1 cellular context compared by ENCODE assay signal in genomic region chr2:9234680-9235387, GRCh38.
TF ChIP-seq lines count a peak whose summit lies in the region.

No MANE protein-coding gene starts in this region.

TF ChIP-seq in HepG2, 621 proteins besides CTCF, POLR2A, EP300 and RAD21 (continued from another document):
- no peak for TF ChIP-seq HBP1 (CRISPR knock-in tag; IDR thresholded peaks at IDR 0.05; ENCODE audit: low read depth)
- no peak for TF ChIP-seq ZUFSP (CRISPR knock-in tag; IDR thresholded peaks at IDR 0.05; ENCODE audit: borderline replicate concordance)
- no peak for TF ChIP-seq ZBTB2 (CRISPR knock-in tag; IDR thresholded peaks at IDR 0.05; ENCODE audit: low read depth)
- TF ChIP-seq ZNF709 (CRISPR knock-in tag; IDR thresholded peaks at IDR 0.05): 0 out of 2 replicates have a peak, but pooled peaks have one; percentile 44
- TF ChIP-seq RBAK (CRISPR knock-in tag; IDR thresholded peaks at IDR 0.05): no peak
- TF ChIP-seq MEF2D (CRISPR knock-in tag; IDR thresholded peaks at IDR 0.05): peak; percentile 70
- no peak for TF ChIP-seq ATF2 (CRISPR knock-in tag; IDR thresholded peaks at IDR 0.05)
- TF ChIP-seq PHF20 (CRISPR knock-in tag; IDR thresholded peaks at IDR 0.05): no peak
- TF ChIP-seq CCDC6 (CRISPR knock-in tag; IDR thresholded peaks at IDR 0.05): peak; percentile 22; the same call in 1 of the 2 replicates
- TF ChIP-seq ZNF580 (CRISPR knock-in tag; IDR thresholded peaks at IDR 0.05; ENCODE audit: borderline replicate concordance, low read depth): no peak; the same call in 1 of the 2 replicates
- TF ChIP-seq ATF7 (IDR thresholded peaks at IDR 0.05): no peak
- no peak for TF ChIP-seq ATF7 (CRISPR knock-in tag; IDR thresholded peaks at IDR 0.05)
- no peak for TF ChIP-seq MTF2 (CRISPR knock-in tag; IDR thresholded peaks at IDR 0.05; ENCODE audit: borderline replicate concordance)
- no peak for TF ChIP-seq ZNF83 (CRISPR knock-in tag; IDR thresholded peaks at IDR 0.05; ENCODE audit: borderline replicate concordance)
- 0 out of 2 replicates have a peak, but pooled peaks have one; percentile 55 for TF ChIP-seq ZNF724P (CRISPR knock-in tag; IDR thresholded peaks at IDR 0.05; ENCODE audit: borderline replicate concordance)
- peak; percentile 75; the same call in 1 of the 2 replicates for TF ChIP-seq GABPB1 (CRISPR knock-in tag; IDR thresholded peaks at IDR 0.05)
- no peak for TF ChIP-seq ZNF746 (CRISPR knock-in tag; IDR thresholded peaks at IDR 0.05)
- TF ChIP-seq MAX (IDR thresholded peaks at IDR 0.05): no peak; the same call in 1 of the 2 replicates
- no peak for TF ChIP-seq XBP1 (CRISPR knock-in tag; IDR thresholded peaks at IDR 0.05)
- no peak for TF ChIP-seq ZNF784 (CRISPR knock-in tag; IDR thresholded peaks at IDR 0.05; ENCODE audit: borderline replicate concordance)
- no peak for TF ChIP-seq CBX1 (IDR thresholded peaks at IDR 0.05; ENCODE audit: low read depth)
- TF ChIP-seq DMAP1 (CRISPR knock-in tag; IDR thresholded peaks at IDR 0.05): peak; percentile 42; the same call in 1 of the 2 replicates
- TF ChIP-seq ZBTB14 (CRISPR knock-in tag; IDR thresholded peaks at IDR 0.05): no peak
- TF ChIP-seq CCAR2 (optimal IDR thresholded peaks at IDR 0.05; ENCODE audit: low read depth, low read length): no peak
- no peak for TF ChIP-seq TARDBP (CRISPR knock-in tag; IDR thresholded peaks at IDR 0.05)
- TF ChIP-seq ZBTB42 (CRISPR knock-in tag; IDR thresholded peaks at IDR 0.05): no peak
- TF ChIP-seq ERF (CRISPR knock-in tag; IDR thresholded peaks at IDR 0.05): peak; percentile 78
- TF ChIP-seq GZF1 (CRISPR knock-in tag; IDR thresholded peaks at IDR 0.05): no peak
- TF ChIP-seq IKZF1 (IDR thresholded peaks at IDR 0.05): no peak
- TF ChIP-seq ZNF331 (CRISPR knock-in tag; IDR thresholded peaks at IDR 0.05): no peak
- no peak; the same call in 1 of the 2 replicates for TF ChIP-seq FOXC1 (CRISPR knock-in tag; IDR thresholded peaks at IDR 0.05; ENCODE audit: borderline replicate concordance)
- no peak for TF ChIP-seq GATAD1 (CRISPR knock-in tag; IDR thresholded peaks at IDR 0.05)
- TF ChIP-seq NFE2L2 (IDR thresholded peaks at IDR 0.05; ENCODE audit: low read length): no peak
- TF ChIP-seq ZBTB34 (CRISPR knock-in tag; IDR thresholded peaks at IDR 0.05): no peak
- no peak for TF ChIP-seq ZNF639 (CRISPR knock-in tag; conservative IDR thresholded peaks at IDR 0.05)
- TF ChIP-seq MTA1 (CRISPR knock-in tag; IDR thresholded peaks at IDR 0.05; ENCODE audit: borderline replicate concordance): no peak
- TF ChIP-seq STAG1 (CRISPR knock-in tag; IDR thresholded peaks at IDR 0.05): no peak
- peak; percentile 36; the same call in 1 of the 2 replicates for TF ChIP-seq KDM2A (CRISPR knock-in tag; IDR thresholded peaks at IDR 0.05; ENCODE audit: borderline replicate concordance, low read depth)
- no peak for TF ChIP-seq ZNF549 (CRISPR knock-in tag; IDR thresholded peaks at IDR 0.05)
- TF ChIP-seq AFF4 (CRISPR knock-in tag; IDR thresholded peaks at IDR 0.05): no peak
- no peak for TF ChIP-seq PITX1 (CRISPR knock-in tag; IDR thresholded peaks at IDR 0.05)
- no peak for TF ChIP-seq ZBTB7A (CRISPR knock-in tag; IDR thresholded peaks at IDR 0.05)
- TF ChIP-seq ZNF382 (CRISPR knock-in tag; IDR thresholded peaks at IDR 0.05; ENCODE audit: borderline replicate concordance): no peak
- no peak for TF ChIP-seq IKZF4 (CRISPR knock-in tag; IDR thresholded peaks at IDR 0.05; ENCODE audit: borderline replicate concordance, low read depth, not compliant biosample characterization)
- peak; percentile 4; the same call in 1 of the 2 replicates for TF ChIP-seq ZNF335 (CRISPR knock-in tag; IDR thresholded peaks at IDR 0.05)
- TF ChIP-seq NCOA5 (CRISPR knock-in tag; IDR thresholded peaks at IDR 0.05): no peak
- TF ChIP-seq PAWR (CRISPR knock-in tag; IDR thresholded peaks at IDR 0.05; ENCODE audit: borderline replicate concordance): no peak
